23 cellular contexts compared by ENCODE assay signal in the genomic region with DNA sequence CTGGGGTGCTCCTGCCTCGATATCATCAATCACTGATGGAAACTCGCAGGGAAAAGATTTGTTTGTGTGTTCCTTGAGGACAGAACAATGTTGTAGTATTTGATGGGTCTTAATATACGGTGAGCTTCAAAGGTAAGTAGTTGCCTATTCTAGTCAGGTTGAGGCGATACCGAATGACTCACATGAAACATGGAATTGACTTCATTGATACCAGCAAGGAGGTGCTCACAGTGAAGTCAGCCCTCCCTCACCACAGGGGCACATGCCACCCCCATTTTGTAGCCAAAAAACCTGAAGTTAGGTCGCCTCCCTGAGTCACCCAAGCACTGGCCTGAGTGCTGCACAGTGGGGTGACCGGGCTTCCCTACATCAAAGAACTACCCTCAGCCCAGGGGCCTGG. TPM values are rescaled to one million over a fixed set of nuclear protein-coding genes. Genes with fewer than 3 reads are reported as not detected.
DNase-seq lines count a peak whose midpoint lies in the region; ATAC-seq, FAIRE-seq and TF ChIP-seq lines count a peak whose summit lies in the region.
"Had no signal": no experiment of that assay in that cellular context is flagged by ENCODE, and none has a peak within 500 bp of the region (broad histone marks: within the 10 kb centered on the region; RNA-seq: fewer than 3 reads in every experiment).

No MANE protein-coding gene starts in this region.

- no peak overlapping the region for H3K27ac Mint-ChIP-seq in activated CD4-positive, alpha-beta T cell treated with anti-CD3 and anti-CD28 coated beads for 36 hours
- H3K27ac Mint-ChIP-seq: B cell, GM23338, HFFc6 had no signal

- CTCF ChIA-PET in activated CD4-positive, alpha-beta T cell treated with anti-CD3 and anti-CD28 coated beads for 36 hours (lab: Charles Lee) = interaction anchor here (0.7 to 1.3 kb wide), 2 partner anchors 134 to 245 kb away, joined by 3 read pairs; no protein-coding TSS in a partner anchor

- H3K9me3 Mint-ChIP-seq in activated CD4-positive, alpha-beta T cell treated with anti-CD3 and anti-CD28 coated beads for 36 hours (ENCODE audit: low read depth) = no peaks in the 10 kb centered on the region
- H3K9me3 Mint-ChIP-seq: CD4-positive, alpha-beta memory T cell; HFFc6 had no signal

- H3K36me3 ChIP-seq in bronchial epithelial cell (ENCODE audit: control insufficient read depth, insufficient read depth, low read length) (no peaks in the 10 kb centered on the region), prostate gland (no peaks in the 10 kb centered on the region)
- H3K36me3 ChIP-seq: BLaER1 treated with 17β-estradiol and CSF1 and Interleukin-3, amounts not matched to agents 10 nM and 100 nM; HAP-1 had no signal

- H3K4me3 Mint-ChIP-seq in activated CD4-positive, alpha-beta T cell treated with anti-CD3 and anti-CD28 coated beads for 36 hours = no peak overlapping the region
- H3K4me3 Mint-ChIP-seq: B cell; CD4-positive, alpha-beta memory T cell; GM23338; HFFc6 had no signal

- no peak for TF ChIP-seq CTCF in bronchial epithelial cell (IDR thresholded peaks at IDR 0.05; ENCODE audit: insufficient read depth, low read length, severe bottlenecking)
- TF ChIP-seq CTCF in prostate gland (IDR thresholded peaks at IDR 0.05) = no peak

- no peak for DNase-seq in activated CD4-positive, alpha-beta T cell treated with anti-CD3 and anti-CD28 coated beads for 36 hours
- DNase-seq in activated CD4-positive, alpha-beta T cell treated with anti-CD3 and anti-CD28 coated beads for 1 hour = no peak
- DNase-seq in bronchial epithelial cell (ENCODE audit: low read depth) (peak; percentile 56), epithelial cell of prostate (ENCODE audit: low read depth, low spot score) (peak; percentile 37), prostate gland (ENCODE audit: low spot score) (no peak), erythroblast (lab: John Stamatoyannopoulos, UW) (no peak)
- DNase-seq: Calu3; CD4-positive, alpha-beta memory T cell; COR-L47; DMS53; DMS79 treated with DMSO at 0.1 percent for 48 hours; GF-D8; HFFc6 had no signal

- H3K36me3 Mint-ChIP-seq in activated CD4-positive, alpha-beta T cell treated with anti-CD3 and anti-CD28 coated beads for 36 hours (ENCODE audit: low read depth) = no peaks in the 10 kb centered on the region
- H3K36me3 Mint-ChIP-seq: CD4-positive, alpha-beta memory T cell had no signal

- H3K27me3 ChIP-seq in bronchial epithelial cell (ENCODE audit: control insufficient read depth, insufficient read depth, low read length) = no peaks in the 10 kb centered on the region
- no peaks in the 10 kb centered on the region for H3K27me3 ChIP-seq in prostate gland (replicated peaks; ENCODE audit: insufficient read depth)

- H3K4me1 Mint-ChIP-seq in activated CD4-positive, alpha-beta T cell treated with anti-CD3 and anti-CD28 coated beads for 36 hours = peaks cover 3% of the 10 kb centered on the region

- FAIRE-seq in bronchial epithelial cell (lab: Jason Lieb, UNC) = no peak
- FAIRE-seq: A204.1, GM12891, GM18507, H54 had no signal

- H3K4me3 ChIP-seq in bronchial epithelial cell (ENCODE audit: low read depth, low read length) (no peak overlapping the region), prostate gland (no peak overlapping the region)
- H3K4me3 ChIP-seq: BLaER1 treated with 17β-estradiol and CSF1 and Interleukin-3, amounts not matched to agents 10 nM and 100 nM; GM23338; HAP-1 had no signal

- intact Hi-C loops in activated CD4-positive, alpha-beta T cell treated with anti-CD3 and anti-CD28 coated beads for 36 hours (cut with DNase I, micrococcal nuclease) = no loop called here
- intact Hi-C loops in prostate gland (cut with DNase I) = loop anchor here (2.0 to 5.0 kb wide), 2 partner anchors 209 to 247 kb away; no protein-coding TSS in a partner anchor

- no peak for TF ChIP-seq POLR2A in prostate gland (IDR thresholded peaks at IDR 0.05)
- no peak for TF ChIP-seq POLR2A in erythroblast (IDR thresholded peaks at IDR 0.05; ENCODE audit: low read length)

- H3K27me3 Mint-ChIP-seq in activated CD4-positive, alpha-beta T cell treated with anti-CD3 and anti-CD28 coated beads for 36 hours = peaks cover 30% of the 10 kb centered on the region

- H3K27ac ChIP-seq in epithelial cell of prostate (no peak overlapping the region), prostate gland (no peak overlapping the region)
- H3K27ac ChIP-seq: 22Rv1; BLaER1 treated with 17β-estradiol and CSF1 and Interleukin-3, amounts not matched to agents 10 nM and 100 nM had no signal

- H3K9me3 ChIP-seq in prostate gland = no peaks in the 10 kb centered on the region
- H3K9me3 ChIP-seq: HAP-1 had no signal

- WGBS in prostate gland = 95% methylated on average over 7 of the region's 7 CpGs

- H3K4me1 ChIP-seq in prostate gland (replicated peaks) = no peaks in the 10 kb centered on the region

- peak; percentile 14 for ATAC-seq in activated CD4-positive, alpha-beta T cell treated with anti-CD3 and anti-CD28 coated beads for 36 hours
- ATAC-seq: GM23338 had no signal

- POLR2A ChIA-PET in activated CD4-positive, alpha-beta T cell treated with anti-CD3 and anti-CD28 coated beads for 36 hours (lab: Charles Lee) = no interaction called here

RNA-seq across cellular contexts. Expression of a gene that starts 3.7 kb away (rescaled TPM):
- not detected for total RNA-seq in activated CD4-positive, alpha-beta T cell treated with anti-CD3 and anti-CD28 coated beads for 36 hours
- total RNA-seq in bronchial epithelial cell = 217 and 666 TPM in 2 replicates
- total RNA-seq in prostate gland = 100 to 1,000 TPM; 240 to 347 TPM
- total RNA-seq: B cell; CD4-positive, alpha-beta memory T cell; G401 had no signal

RNA-seq across cellular contexts. Expression of a gene that starts 43.2 kb away (rescaled TPM):
- total RNA-seq in activated CD4-positive, alpha-beta T cell treated with anti-CD3 and anti-CD28 coated beads for 36 hours = under 1 TPM; 0.35 to 0.73 TPM
- total RNA-seq in bronchial epithelial cell (4.2 TPM in 2 replicates), prostate gland (10 to 100 TPM; 18.6 to 20.3 TPM)
- total RNA-seq: G401 had no signal

Comparison
In these comparisons a context has a peak if more than half of its experiments do, and no peak if none do; other contexts are left out.
1. DNase-seq: peak in bronchial epithelial cell (single experiment) and epithelial cell of prostate (single experiment); none in activated CD4-positive, alpha-beta T cell treated with anti-CD3 and anti-CD28 coated beads for 36 hours (single experiment), activated CD4-positive, alpha-beta T cell treated with anti-CD3 and anti-CD28 coated beads for 1 hour (single experiment), prostate gland (single experiment) and erythroblast (0 of 2).
2. RNA of a gene that starts 3.7 kb away (total RNA-seq): 217 to 666 TPM in bronchial epithelial cell and 240 to 347 TPM in prostate gland; not detected in activated CD4-positive, alpha-beta T cell treated with anti-CD3 and anti-CD28 coated beads for 36 hours; every median in the first group is over 100 times any median in the second.